Comparison of ENCODE assay signal across 18 cellular contexts in the genomic region with DNA sequence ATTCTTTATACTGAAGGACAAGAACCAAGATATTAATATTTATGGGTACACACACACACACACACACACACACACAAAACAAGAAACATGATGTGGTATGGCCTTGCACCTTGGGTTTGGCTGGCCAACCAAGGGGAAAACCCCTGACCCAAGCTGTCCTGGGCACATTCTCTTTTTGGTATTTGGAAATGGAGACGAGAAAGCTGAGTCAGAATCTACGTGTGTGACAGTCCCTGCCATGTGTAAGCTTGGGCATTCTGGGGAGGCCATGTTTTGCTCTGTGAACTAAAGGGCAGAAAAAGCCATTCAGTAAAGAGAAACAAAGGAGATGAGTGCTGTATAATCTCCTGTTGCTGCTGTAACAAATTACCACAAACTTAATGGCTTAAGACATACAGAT. TPM values are rescaled to one million over a fixed set of nuclear protein-coding genes. Genes with fewer than 3 reads are reported as not detected.
DNase-seq lines count a peak whose midpoint lies in the region; ATAC-seq, FAIRE-seq and TF ChIP-seq lines count a peak whose summit lies in the region.
"Had no signal": no experiment of that assay in that cellular context is flagged by ENCODE, and none has a peak within 500 bp of the region (broad histone marks: within the 10 kb centered on the region; RNA-seq: fewer than 3 reads in every experiment).

No MANE protein-coding gene starts in this region.

- no peaks in the 10 kb centered on the region for H3K79me2 ChIP-seq in astrocyte (ENCODE audit: insufficient read depth, low read length)

- peak overlapping the region; percentile 96 for H3K4ac ChIP-seq in IMR-90 (ENCODE audit: low read depth, low read length)

- no peaks in the 10 kb centered on the region for H3K9me3 Mint-ChIP-seq in activated CD4-positive, alpha-beta memory T cell treated with anti-CD3 and anti-CD28 coated beads for 36 hours
- H3K9me3 Mint-ChIP-seq in activated CD4-positive, alpha-beta memory T cell treated with anti-CD3 and anti-CD28 coated beads, Interleukin-2, amount 10 ng/mL, durations not matched to agents 7 days and 5 days: peaks cover 6% of the 10 kb centered on the region
- H3K9me3 Mint-ChIP-seq in astrocyte (ENCODE audit: unreplicated experiment) (no peaks in the 10 kb centered on the region), HFFc6 (no peaks in the 10 kb centered on the region)
- H3K9me3 Mint-ChIP-seq: memory B cell had no signal

- POLR2A ChIA-PET in activated CD4-positive, alpha-beta memory T cell treated with anti-CD3 and anti-CD28 coated beads for 36 hours (lab: Charles Lee): interaction anchor here (0.5 to 1.8 kb wide), 2 partner anchors 20 to 35 kb away, joined by 3 to 11 read pairs; partner anchors contain the start of gene PTGER2
- POLR2A ChIA-PET in activated CD4-positive, alpha-beta memory T cell treated with anti-CD3 and anti-CD28 coated beads, Interleukin-2, amount 10 ng/mL, durations not matched to agents 7 days and 5 days (lab: Charles Lee): interaction anchor here (1.4 to 5.8 kb wide), 3 partner anchors 24 to 54 kb away, joined by 3 to 254 read pairs (median 64); partner anchors contain the start of gene PTGER2
- POLR2A ChIA-PET in IMR-90 (lab: Charles Lee; ENCODE audit: unreplicated experiment): no interaction called here

- H3K79me1 ChIP-seq in IMR-90 (ENCODE audit: low read depth in 1 of 2, low read length in 2 of 2): peaks cover 0 to 4% of the 10 kb centered on the region in 2 experiments; a peak in 1 of 4 replicates

- in situ Hi-C loops in IMR-90 (cut with MboI; ENCODE audit: low sequenced_read_pairs): no loop called here

- H3K27me3 ChIP-seq in IMR-90 (ENCODE audit: control insufficient read depth, insufficient read depth, low read length) (no peaks in the 10 kb centered on the region), astrocyte (ENCODE audit: insufficient read depth, low read length) (no peaks in the 10 kb centered on the region)
- H3K27me3 ChIP-seq: uterus had no signal

- 60% methylated on average over 1 of the region's 2 CpGs; no CpG with 5 or more reads in 1 of the 2 experiments for WGBS in IMR-90 (ENCODE audit: extremely low coverage in 2 of 2, insufficient read length in 1 of 2), 2 experiments

- H3K9ac ChIP-seq in IMR-90 (ENCODE audit: low read depth, low read length): peak overlapping the region; percentile 33
- H3K9ac ChIP-seq in astrocyte (ENCODE audit: low read length): no peak overlapping the region

- peak overlapping the region; percentile 94 for H3K27ac ChIP-seq in IMR-90 (ENCODE audit: insufficient read depth, low read length)
- no peak overlapping the region for H3K27ac ChIP-seq in astrocyte (ENCODE audit: low read depth, low read length)

- no peak overlapping the region for H3K27ac Mint-ChIP-seq in activated CD4-positive, alpha-beta memory T cell treated with anti-CD3 and anti-CD28 coated beads for 36 hours
- no peak overlapping the region for H3K27ac Mint-ChIP-seq in activated CD4-positive, alpha-beta memory T cell treated with anti-CD3 and anti-CD28 coated beads, Interleukin-2, amount 10 ng/mL, durations not matched to agents 7 days and 5 days
- no peak overlapping the region for H3K27ac Mint-ChIP-seq in astrocyte (ENCODE audit: unreplicated experiment)
- H3K27ac Mint-ChIP-seq in HFFc6: no peak overlapping the region
- H3K27ac Mint-ChIP-seq: memory B cell had no signal

- peak overlapping the region; percentile 54 for H4K5ac ChIP-seq in IMR-90 (ENCODE audit: low read depth, low read length)

- peak overlapping the region; percentile 70 for H3K14ac ChIP-seq in IMR-90 (replicated peaks; ENCODE audit: low read depth, low read length)

- TF ChIP-seq CTCF in IMR-90 (conservative IDR thresholded peaks at IDR 0.05; ENCODE audit: low read depth, low read length): no peak
- no peak for TF ChIP-seq CTCF in astrocyte (IDR thresholded peaks at IDR 0.05; ENCODE audit: insufficient read depth, low read depth, low read length)
- no peak for TF ChIP-seq CTCF in HFFc6 (IDR thresholded peaks at IDR 0.05)

- H3K4me2 ChIP-seq in IMR-90 (ENCODE audit: low read depth, low read length): no peak overlapping the region
- no peak overlapping the region for H3K4me2 ChIP-seq in astrocyte (ENCODE audit: low read length)

- no peak for ATAC-seq in IMR-90 (ENCODE audit: low read depth)

- H2AK9ac ChIP-seq in IMR-90 (replicated peaks; ENCODE audit: low read depth, low read length, poor library complexity): no peak overlapping the region

- no peaks in the 10 kb centered on the region for H3K27me3 Mint-ChIP-seq in activated CD4-positive, alpha-beta memory T cell treated with anti-CD3 and anti-CD28 coated beads for 36 hours
- peaks cover 9% of the 10 kb centered on the region for H3K27me3 Mint-ChIP-seq in activated CD4-positive, alpha-beta memory T cell treated with anti-CD3 and anti-CD28 coated beads, Interleukin-2, amount 10 ng/mL, durations not matched to agents 7 days and 5 days
- H3K27me3 Mint-ChIP-seq in astrocyte (ENCODE audit: low read depth, unreplicated experiment): no peaks in the 10 kb centered on the region
- no peaks in the 10 kb centered on the region for H3K27me3 Mint-ChIP-seq in HFFc6 (ENCODE audit: insufficient read depth)

- no peak overlapping the region for H3K4me3 Mint-ChIP-seq in activated CD4-positive, alpha-beta memory T cell treated with anti-CD3 and anti-CD28 coated beads for 36 hours
- no peak overlapping the region for H3K4me3 Mint-ChIP-seq in activated CD4-positive, alpha-beta memory T cell treated with anti-CD3 and anti-CD28 coated beads, Interleukin-2, amount 10 ng/mL, durations not matched to agents 7 days and 5 days
- no peak overlapping the region for H3K4me3 Mint-ChIP-seq in astrocyte (ENCODE audit: unreplicated experiment)
- H3K4me3 Mint-ChIP-seq in HFFc6: no peak overlapping the region
- H3K4me3 Mint-ChIP-seq: memory B cell had no signal

- peaks cover 54% of the 10 kb centered on the region for H3K4me1 Mint-ChIP-seq in activated CD4-positive, alpha-beta memory T cell treated with anti-CD3 and anti-CD28 coated beads for 36 hours (ENCODE audit: low read depth)
- H3K4me1 Mint-ChIP-seq in activated CD4-positive, alpha-beta memory T cell treated with anti-CD3 and anti-CD28 coated beads, Interleukin-2, amount 10 ng/mL, durations not matched to agents 7 days and 5 days: peaks cover 60% of the 10 kb centered on the region
- peaks cover 29% of the 10 kb centered on the region for H3K4me1 Mint-ChIP-seq in astrocyte (ENCODE audit: low read depth, unreplicated experiment)
- H3K4me1 Mint-ChIP-seq in HFFc6 (ENCODE audit: low read depth): peaks cover 64% of the 10 kb centered on the region
- H3K4me1 Mint-ChIP-seq: memory B cell had no signal

- H4K20me1 ChIP-seq in IMR-90 (ENCODE audit: insufficient read depth, low read length) (no peaks in the 10 kb centered on the region), astrocyte (ENCODE audit: insufficient read depth, low read length) (no peaks in the 10 kb centered on the region)

- peak overlapping the region; percentile 97 for H3K18ac ChIP-seq in IMR-90 (ENCODE audit: low read depth, low read length)

- peaks cover 18% of the 10 kb centered on the region for H3K4me1 ChIP-seq in IMR-90 (ENCODE audit: control insufficient read depth, insufficient read depth, low read length)
- peaks cover 33% of the 10 kb centered on the region for H3K4me1 ChIP-seq in astrocyte (ENCODE audit: insufficient read depth, low read length)

- peak overlapping the region; percentile 92 for H2BK5ac ChIP-seq in IMR-90 (ENCODE audit: low read depth, low read length, poor library complexity, severe bottlenecking)

- H4K91ac ChIP-seq in IMR-90 (ENCODE audit: insufficient read depth, low read depth, low read length): peak overlapping the region; percentile 91

- H3K4me3 ChIP-seq in IMR-90 (ENCODE audit: insufficient read depth, low read depth, low read length) (no peak overlapping the region), astrocyte (ENCODE audit: insufficient read depth, low read depth, low read length) (no peak overlapping the region)
- H3K4me3 ChIP-seq: uterus had no signal

- no TSS peak for BruUV-seq in IMR-90 (replicated peaks; lab: Mats Ljungman, UMichigan)

- H2AFZ ChIP-seq in IMR-90 (replicated peaks; ENCODE audit: low read length, poor library complexity): no peak overlapping the region
- peak overlapping the region; percentile 14 for H2AFZ ChIP-seq in astrocyte (ENCODE audit: low read depth, low read length)
- H2AFZ ChIP-seq: GM23248 had no signal

- H3K36me3 ChIP-seq in IMR-90 (ENCODE audit: control insufficient read depth, insufficient read depth, low read length) (no peaks in the 10 kb centered on the region), astrocyte (ENCODE audit: insufficient read depth, low read length) (no peaks in the 10 kb centered on the region)
- H3K36me3 ChIP-seq: uterus had no signal

- peak overlapping the region; percentile 99 for H2BK20ac ChIP-seq in IMR-90 (ENCODE audit: low read depth, low read length)

- H2AK5ac ChIP-seq in IMR-90 (ENCODE audit: low read depth, low read length): peak overlapping the region; percentile 93

- H3K56ac ChIP-seq in IMR-90 (ENCODE audit: extremely low read depth, insufficient read depth, low read length): peak overlapping the region; percentile 53; the same call in 1 of the 2 replicates

- H2BK120ac ChIP-seq in IMR-90 (ENCODE audit: low read depth, low read length): peak overlapping the region; percentile 98

- no peak for FAIRE-seq in astrocyte (lab: Jason Lieb, UNC)

- peak overlapping the region; percentile 96 for H2BK15ac ChIP-seq in IMR-90 (ENCODE audit: low read depth, low read length)

- intact Hi-C loops in activated CD4-positive, alpha-beta memory T cell treated with anti-CD3 and anti-CD28 coated beads for 36 hours (cut with micrococcal nuclease): loop anchor here (5.0 kb wide), 1 partner anchor 203 kb away; the partner anchor contains the start of genes GPR137C and TXNDC16
- intact Hi-C loops in IMR-90 (cut with micrococcal nuclease): loop anchor here (2.0 kb wide), 1 partner anchor 109 kb away; no protein-coding TSS in a partner anchor

- no peak for TF ChIP-seq RAD21 in IMR-90 (IDR thresholded peaks at IDR 0.05; ENCODE audit: low read length)

- CTCF ChIA-PET in activated CD4-positive, alpha-beta memory T cell treated with anti-CD3 and anti-CD28 coated beads for 36 hours (lab: Charles Lee): interaction anchor here (1.1 kb wide), 1 partner anchor 21 kb away, joined by 4 read pairs; no protein-coding TSS in a partner anchor
- CTCF ChIA-PET in activated CD4-positive, alpha-beta memory T cell treated with anti-CD3 and anti-CD28 coated beads, Interleukin-2, amount 10 ng/mL, durations not matched to agents 7 days and 5 days (lab: Charles Lee): no interaction called here
- CTCF ChIA-PET in IMR-90 (lab: Yijun Ruan, JAX): no interaction called here

- H3K9me3 ChIP-seq in IMR-90 (ENCODE audit: control insufficient read depth, insufficient read depth, low read length): peaks cover 6% of the 10 kb centered on the region; the same call in 1 of the 2 replicates
- H3K9me3 ChIP-seq in astrocyte (ENCODE audit: insufficient read depth, low read depth, low read length): peaks cover 5% of the 10 kb centered on the region
- H3K9me3 ChIP-seq: uterus had no signal

- dilution Hi-C loops in IMR-90 (cut with HindIII; ENCODE audit: low sequenced_read_pairs, unreplicated experiment): no loop called here

- H3K9me1 ChIP-seq in IMR-90 (ENCODE audit: insufficient read depth, low read length): peaks cover 17% of the 10 kb centered on the region; the same call in 1 of the 2 replicates

- no peaks in the 10 kb centered on the region for H3K36me3 Mint-ChIP-seq in activated CD4-positive, alpha-beta memory T cell treated with anti-CD3 and anti-CD28 coated beads for 36 hours
- H3K36me3 Mint-ChIP-seq in activated CD4-positive, alpha-beta memory T cell treated with anti-CD3 and anti-CD28 coated beads, Interleukin-2, amount 10 ng/mL, durations not matched to agents 7 days and 5 days (ENCODE audit: low read depth): peaks cover 31% of the 10 kb centered on the region
- H3K36me3 Mint-ChIP-seq in astrocyte (ENCODE audit: low read depth, unreplicated experiment): no peaks in the 10 kb centered on the region
- peaks cover 8% of the 10 kb centered on the region; the same call in 1 of the 2 replicates for H3K36me3 Mint-ChIP-seq in HFFc6 (ENCODE audit: low read depth)
- H3K36me3 Mint-ChIP-seq: memory B cell had no signal

- DNase-seq in activated CD4-positive, alpha-beta memory T cell treated with anti-CD3 and anti-CD28 coated beads for 36 hours: peak; percentile 51
- no peak for DNase-seq in activated CD4-positive, alpha-beta memory T cell treated with anti-CD3 and anti-CD28 coated beads, Interleukin-2, amount 10 ng/mL, durations not matched to agents 7 days and 5 days
- DNase-seq in IMR-90 (no peak), astrocyte (ENCODE audit: low read depth) (no peak), renal cortical epithelial cell (ENCODE audit: low read depth) (peak; percentile 60), COLO668 (lab: John Stamatoyannopoulos, UW; ENCODE audit: unreplicated experiment) (no peak), glomerular visceral epithelial cell (ENCODE audit: extremely low spot score) (no peak), HFFc6 (no peak)
- DNase-seq: activated CD4-positive, CD25-positive, alpha-beta regulatory T cell; activated gamma-delta T cell; Calu3; GM23248; NCI-H1436 treated with DMSO at 0.1 percent for 48 hours; NCI-H446; nucleus accumbens; stimulated activated naive CD4-positive, alpha-beta T cell treated with Interleukin-2 at 50 U/mL for 16 hours; uterus had no signal

- no peak for TF ChIP-seq POLR2A in IMR-90 (IDR thresholded peaks at IDR 0.05; ENCODE audit: low read depth, low read length)

- H4K8ac ChIP-seq in IMR-90 (ENCODE audit: low read depth in 2 of 2, low read length in 2 of 2): peak overlapping the region; percentile 56 to 75

- H3K23ac ChIP-seq in IMR-90 (ENCODE audit: low read depth, low read length): peak overlapping the region; percentile 40

RNA-seq across cellular contexts. Expression of gene PTGER2, which starts 35.6 kb away (rescaled TPM):
- total RNA-seq in activated CD4-positive, alpha-beta memory T cell treated with anti-CD3 and anti-CD28 coated beads for 36 hours: 10 to 100 TPM; 10.7 to 12.9 TPM
- 100 to 1,000 TPM; 108 to 112 TPM for total RNA-seq in activated CD4-positive, alpha-beta memory T cell treated with anti-CD3 and anti-CD28 coated beads, Interleukin-2, amount 10 ng/mL, durations not matched to agents 7 days and 5 days
- 24.7 and 33.6 TPM in 2 replicates for total RNA-seq in IMR-90 (2012; rRNA removed)
- polyA plus RNA-seq in IMR-90 (2012; rRNA removed): 58.5 and 59.4 TPM in 2 replicates
- 23.6 and 49.1 TPM in 2 replicates for polyA plus RNA-seq in IMR-90 (2012; cell fraction: cytosol; rRNA removed)
- 12.4 and 18.8 TPM in 2 replicates for polyA plus RNA-seq in IMR-90 (2012; cell fraction: nucleus; rRNA removed; ENCODE audit: low replicate concordance)
- 0.26 TPM in 1 of 2 replicates, not detected in the other for total RNA-seq in astrocyte
- total RNA-seq in renal cortical epithelial cell: 8.7 and 41.3 TPM in 2 replicates
- under 1 TPM; 0.28 to 0.73 (median 0.37) TPM for total RNA-seq in HFFc6 (2021; fragmentation: NEBNext Ultra II Directional; extraction: Animal tissue kit (Norgen Biotek cat#: 25700))
- total RNA-seq: Calu3 had no signal

Comparison
In these comparisons a context has a peak if more than half of its experiments do, and no peak if none do; other contexts are left out.
1. DNase-seq: peak in activated CD4-positive, alpha-beta memory T cell treated with anti-CD3 and anti-CD28 coated beads for 36 hours (single experiment) and renal cortical epithelial cell (single experiment); none in activated CD4-positive, alpha-beta memory T cell treated with anti-CD3 and anti-CD28 coated beads, Interleukin-2, amount 10 ng/mL, durations not matched to agents 7 days and 5 days (single experiment), IMR-90 (single experiment), astrocyte (single experiment), COLO668 (single experiment), glomerular visceral epithelial cell (single experiment) and HFFc6 (single experiment).